In the genomic region with DNA sequence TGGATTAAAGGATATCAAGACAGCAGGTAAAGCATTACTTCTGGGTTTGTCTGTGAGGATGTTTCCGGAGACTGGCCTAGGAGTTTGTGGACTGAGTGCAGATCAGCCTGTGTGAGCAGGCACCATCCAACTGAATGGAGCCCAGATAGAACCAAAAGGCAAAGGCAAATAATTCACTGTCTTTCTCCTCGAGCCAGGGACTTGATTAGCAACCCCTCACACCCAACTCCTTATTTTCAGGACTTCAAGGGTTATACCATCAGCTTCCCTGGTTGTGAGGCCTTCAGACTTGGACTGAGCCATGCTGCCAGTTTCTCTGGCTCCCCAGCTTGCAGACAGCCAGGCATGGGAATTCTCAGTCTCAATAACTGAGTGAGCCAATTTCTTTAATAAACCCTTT, we compare ENCODE assay signal across 2 cellular contexts.
TF ChIP-seq lines count a peak whose summit lies in the region.

No MANE protein-coding gene starts in this region.

TF ChIP-seq in HepG2, 621 proteins besides CTCF, POLR2A, EP300 and RAD21 (continues in another document):
- TF ChIP-seq POLR2AphosphoS2 (IDR thresholded peaks at IDR 0.05; ENCODE audit: low read depth, low read length): peak; percentile 28; the same call in 1 of the 2 replicates
- TF ChIP-seq MEIS1 (CRISPR knock-in tag; IDR thresholded peaks at IDR 0.05; ENCODE audit: borderline replicate concordance): no peak
- no peak for TF ChIP-seq CBX5 (CRISPR knock-in tag; IDR thresholded peaks at IDR 0.05; ENCODE audit: borderline replicate concordance)
- no peak for TF ChIP-seq ZNF263 (CRISPR knock-in tag; IDR thresholded peaks at IDR 0.05)
- TF ChIP-seq BRCA1 (CRISPR knock-in tag; IDR thresholded peaks at IDR 0.05): no peak
- TF ChIP-seq CENPX (CRISPR knock-in tag; IDR thresholded peaks at IDR 0.05): no peak
- TF ChIP-seq, protein P1, sequence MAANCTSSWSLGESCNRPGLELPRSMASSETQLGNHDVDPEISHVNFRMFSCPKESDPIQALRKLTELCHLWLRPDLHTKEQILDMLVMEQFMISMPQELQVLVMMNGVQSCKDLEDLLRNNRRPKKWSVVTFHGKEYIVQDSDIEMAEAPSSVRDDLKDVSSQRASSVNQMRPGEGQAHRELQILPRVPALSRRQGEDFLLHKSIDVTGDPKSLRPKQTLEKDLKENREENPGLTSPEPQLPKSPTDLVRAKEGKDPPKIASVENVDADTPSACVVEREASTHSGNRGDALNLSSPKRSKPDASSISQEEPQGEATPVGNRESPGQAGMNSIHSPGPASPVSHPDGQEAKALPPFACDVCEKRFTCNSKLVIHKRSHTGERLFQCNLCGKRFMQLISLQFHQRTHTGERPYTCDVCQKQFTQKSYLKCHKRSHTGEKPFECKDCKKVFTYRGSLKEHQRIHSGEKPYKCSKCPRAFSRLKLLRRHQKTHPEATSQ (CRISPR knock-in tag; IDR thresholded peaks at IDR 0.05; ENCODE audit: borderline replicate concordance): no peak
- TF ChIP-seq SATB2 (CRISPR knock-in tag; IDR thresholded peaks at IDR 0.05): no peak
- no peak for TF ChIP-seq FOXK1 (CRISPR knock-in tag; IDR thresholded peaks at IDR 0.05; ENCODE audit: borderline replicate concordance, low read depth)
- peak; percentile 76 for TF ChIP-seq RBM22 (optimal IDR thresholded peaks at IDR 0.05; ENCODE audit: low read length)
- TF ChIP-seq ZNF567 (CRISPR knock-in tag; IDR thresholded peaks at IDR 0.05; ENCODE audit: borderline replicate concordance): no peak
- TF ChIP-seq, protein P2, sequence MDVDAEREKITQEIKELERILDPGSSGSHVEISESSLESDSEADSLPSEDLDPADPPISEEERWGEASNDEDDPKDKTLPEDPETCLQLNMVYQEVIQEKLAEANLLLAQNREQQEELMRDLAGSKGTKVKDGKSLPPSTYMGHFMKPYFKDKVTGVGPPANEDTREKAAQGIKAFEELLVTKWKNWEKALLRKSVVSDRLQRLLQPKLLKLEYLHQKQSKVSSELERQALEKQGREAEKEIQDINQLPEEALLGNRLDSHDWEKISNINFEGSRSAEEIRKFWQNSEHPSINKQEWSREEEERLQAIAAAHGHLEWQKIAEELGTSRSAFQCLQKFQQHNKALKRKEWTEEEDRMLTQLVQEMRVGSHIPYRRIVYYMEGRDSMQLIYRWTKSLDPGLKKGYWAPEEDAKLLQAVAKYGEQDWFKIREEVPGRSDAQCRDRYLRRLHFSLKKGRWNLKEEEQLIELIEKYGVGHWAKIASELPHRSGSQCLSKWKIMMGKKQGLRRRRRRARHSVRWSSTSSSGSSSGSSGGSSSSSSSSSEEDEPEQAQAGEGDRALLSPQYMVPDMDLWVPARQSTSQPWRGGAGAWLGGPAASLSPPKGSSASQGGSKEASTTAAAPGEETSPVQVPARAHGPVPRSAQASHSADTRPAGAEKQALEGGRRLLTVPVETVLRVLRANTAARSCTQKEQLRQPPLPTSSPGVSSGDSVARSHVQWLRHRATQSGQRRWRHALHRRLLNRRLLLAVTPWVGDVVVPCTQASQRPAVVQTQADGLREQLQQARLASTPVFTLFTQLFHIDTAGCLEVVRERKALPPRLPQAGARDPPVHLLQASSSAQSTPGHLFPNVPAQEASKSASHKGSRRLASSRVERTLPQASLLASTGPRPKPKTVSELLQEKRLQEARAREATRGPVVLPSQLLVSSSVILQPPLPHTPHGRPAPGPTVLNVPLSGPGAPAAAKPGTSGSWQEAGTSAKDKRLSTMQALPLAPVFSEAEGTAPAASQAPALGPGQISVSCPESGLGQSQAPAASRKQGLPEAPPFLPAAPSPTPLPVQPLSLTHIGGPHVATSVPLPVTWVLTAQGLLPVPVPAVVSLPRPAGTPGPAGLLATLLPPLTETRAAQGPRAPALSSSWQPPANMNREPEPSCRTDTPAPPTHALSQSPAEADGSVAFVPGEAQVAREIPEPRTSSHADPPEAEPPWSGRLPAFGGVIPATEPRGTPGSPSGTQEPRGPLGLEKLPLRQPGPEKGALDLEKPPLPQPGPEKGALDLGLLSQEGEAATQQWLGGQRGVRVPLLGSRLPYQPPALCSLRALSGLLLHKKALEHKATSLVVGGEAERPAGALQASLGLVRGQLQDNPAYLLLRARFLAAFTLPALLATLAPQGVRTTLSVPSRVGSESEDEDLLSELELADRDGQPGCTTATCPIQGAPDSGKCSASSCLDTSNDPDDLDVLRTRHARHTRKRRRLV (CRISPR knock-in tag; IDR thresholded peaks at IDR 0.05): no peak
- no peak for TF ChIP-seq ATF7-NPFF (CRISPR knock-in tag; IDR thresholded peaks at IDR 0.05; ENCODE audit: low read depth)
- peak; percentile 48; the same call in 1 of the 2 replicates for TF ChIP-seq POLR2G (IDR thresholded peaks at IDR 0.05; ENCODE audit: low read depth, low read length)
- TF ChIP-seq TP53 (CRISPR knock-in tag; conservative IDR thresholded peaks at IDR 0.05): no peak
- TF ChIP-seq, protein P3, sequence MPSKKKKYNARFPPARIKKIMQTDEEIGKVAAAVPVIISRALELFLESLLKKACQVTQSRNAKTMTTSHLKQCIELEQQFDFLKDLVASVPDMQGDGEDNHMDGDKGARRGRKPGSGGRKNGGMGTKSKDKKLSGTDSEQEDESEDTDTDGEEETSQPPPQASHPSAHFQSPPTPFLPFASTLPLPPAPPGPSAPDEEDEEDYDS (CRISPR knock-in tag; IDR thresholded peaks at IDR 0.05): no peak
- no peak for TF ChIP-seq ZNF274 (CRISPR knock-in tag; IDR thresholded peaks at IDR 0.05)
- TF ChIP-seq ZNF547 (CRISPR knock-in tag; IDR thresholded peaks at IDR 0.05): no peak
- no peak for TF ChIP-seq ZNF720 (CRISPR knock-in tag; IDR thresholded peaks at IDR 0.05)
- TF ChIP-seq, protein P4, sequence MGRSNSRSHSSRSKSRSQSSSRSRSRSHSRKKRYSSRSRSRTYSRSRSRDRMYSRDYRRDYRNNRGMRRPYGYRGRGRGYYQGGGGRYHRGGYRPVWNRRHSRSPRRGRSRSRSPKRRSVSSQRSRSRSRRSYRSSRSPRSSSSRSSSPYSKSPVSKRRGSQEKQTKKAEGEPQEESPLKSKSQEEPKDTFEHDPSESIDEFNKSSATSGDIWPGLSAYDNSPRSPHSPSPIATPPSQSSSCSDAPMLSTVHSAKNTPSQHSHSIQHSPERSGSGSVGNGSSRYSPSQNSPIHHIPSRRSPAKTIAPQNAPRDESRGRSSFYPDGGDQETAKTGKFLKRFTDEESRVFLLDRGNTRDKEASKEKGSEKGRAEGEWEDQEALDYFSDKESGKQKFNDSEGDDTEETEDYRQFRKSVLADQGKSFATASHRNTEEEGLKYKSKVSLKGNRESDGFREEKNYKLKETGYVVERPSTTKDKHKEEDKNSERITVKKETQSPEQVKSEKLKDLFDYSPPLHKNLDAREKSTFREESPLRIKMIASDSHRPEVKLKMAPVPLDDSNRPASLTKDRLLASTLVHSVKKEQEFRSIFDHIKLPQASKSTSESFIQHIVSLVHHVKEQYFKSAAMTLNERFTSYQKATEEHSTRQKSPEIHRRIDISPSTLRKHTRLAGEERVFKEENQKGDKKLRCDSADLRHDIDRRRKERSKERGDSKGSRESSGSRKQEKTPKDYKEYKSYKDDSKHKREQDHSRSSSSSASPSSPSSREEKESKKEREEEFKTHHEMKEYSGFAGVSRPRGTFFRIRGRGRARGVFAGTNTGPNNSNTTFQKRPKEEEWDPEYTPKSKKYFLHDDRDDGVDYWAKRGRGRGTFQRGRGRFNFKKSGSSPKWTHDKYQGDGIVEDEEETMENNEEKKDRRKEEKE (IDR thresholded peaks at IDR 0.05): no peak
- TF ChIP-seq ZNF563 (CRISPR knock-in tag; IDR thresholded peaks at IDR 0.05): no peak

TF ChIP-seq in GM12878, 131 proteins besides CTCF, POLR2A, EP300 and RAD21:
- TF ChIP-seq FOS (IDR thresholded peaks at IDR 0.05; ENCODE audit: borderline replicate concordance, extremely low read depth, insufficient read length): no peak
- TF ChIP-seq POLR2AphosphoS5 (IDR thresholded peaks at IDR 0.05; ENCODE audit: low read length): peak; percentile 67; the same call in 1 of the 2 replicates
